1 cellular context compared by ENCODE assay signal in genomic region chr2:84918430-84918829, GRCh38.
TF ChIP-seq lines count a peak whose summit lies in the region.

No MANE protein-coding gene starts in this region.

TF ChIP-seq in A549, 52 proteins besides CTCF, POLR2A, EP300 and RAD21 (continued from another document):
- no peak for TF ChIP-seq REST (IDR thresholded peaks at IDR 0.05)
